Comparison of ENCODE assay signal across 23 cellular contexts in genomic region chr16:87929986-87930385, GRCh38. TPM values are rescaled to one million over a fixed set of nuclear protein-coding genes. Genes with fewer than 3 reads are reported as not detected.
"Had no signal": no experiment of that assay in that cellular context is flagged by ENCODE, and none has a peak within 500 bp of the region (broad histone marks: within the 10 kb centered on the region; RNA-seq: fewer than 3 reads in every experiment).

No MANE protein-coding gene starts in this region.

- H3K27ac Mint-ChIP-seq: activated CD8-positive, alpha-beta T cell treated with anti-CD3 and anti-CD28 coated beads, Interleukin-2, amount 10 ng/mL, durations not matched to agents 7 days and 5 days; activated naive CD8-positive, alpha-beta T cell treated with anti-CD3 and anti-CD28 coated beads, Interleukin-2, amount 10 ng/mL, durations not matched to agents 7 days and 5 days; T-helper 1 cell treated with Interleukin-12 subunit alpha and Interleukin-12 subunit beta and Interleukin-4 antibody, amounts not matched to agents 30 μg/mL and 1 μg/mL, for 36 hours had no signal

- H3K27ac ChIP-seq: adrenal gland, body of pancreas, RWPE1, SJSA1 had no signal

- H3K9me3 Mint-ChIP-seq: activated naive CD8-positive, alpha-beta T cell treated with anti-CD3 and anti-CD28 coated beads, Interleukin-2, amount 10 ng/mL, durations not matched to agents 7 days and 5 days; T-helper 1 cell treated with Interleukin-12 subunit alpha and Interleukin-12 subunit beta and Interleukin-4 antibody, amounts not matched to agents 30 μg/mL and 1 μg/mL, for 36 hours had no signal

- H3K4me3 Mint-ChIP-seq: activated CD8-positive, alpha-beta T cell treated with anti-CD3 and anti-CD28 coated beads, Interleukin-2, amount 10 ng/mL, durations not matched to agents 7 days and 5 days; activated naive CD8-positive, alpha-beta T cell treated with anti-CD3 and anti-CD28 coated beads, Interleukin-2, amount 10 ng/mL, durations not matched to agents 7 days and 5 days; T-helper 1 cell treated with Interleukin-12 subunit alpha and Interleukin-12 subunit beta and Interleukin-4 antibody, amounts not matched to agents 30 μg/mL and 1 μg/mL, for 36 hours had no signal

- H3K4me1 ChIP-seq: adrenal gland, SJSA1 had no signal

- H3K9me3 ChIP-seq: adrenal gland, body of pancreas, SJSA1 had no signal

- DNase-seq: activated CD4-positive, alpha-beta T cell treated with anti-CD3 and anti-CD28 coated beads for 48 hours; activated CD4-positive, alpha-beta T cell treated with anti-CD3 and anti-CD28 coated beads, Interleukin-2, amount 50 U/mL, for 4 hours; activated CD4-positive, CD25-positive, alpha-beta regulatory T cell treated with anti-CD3 and anti-CD28 coated beads, Interleukin-2, amount 50 U/mL, for 72 hours; activated CD8-positive, alpha-beta memory T cell treated with anti-CD3 and anti-CD28 coated beads, Interleukin-2, amount 50 U/mL, for 48 hours; activated CD8-positive, alpha-beta T cell treated with anti-CD3 and anti-CD28 coated beads, Interleukin-2, amount 10 ng/mL, durations not matched to agents 7 days and 5 days; activated naive CD4-positive, alpha-beta T cell treated with anti-CD3 and anti-CD28 coated beads, Interleukin-2, amount 50 U/mL, for 16 hours; activated naive CD8-positive, alpha-beta T cell treated with anti-CD3 and anti-CD28 coated beads, Interleukin-2, amount 10 ng/mL, durations not matched to agents 7 days and 5 days; activated T-cell treated with anti-CD3 and anti-CD28 coated beads, Interleukin-2, amount 50 U/mL, for 1 hour; adrenal gland; aorta; body of pancreas; central memory CD4-positive, alpha-beta T cell; MM.1S; NCI-H1105; NCI-H1436; NCI-H1694 treated with DMSO at 0.1 percent for 48 hours; NCI-H526 treated with DMSO at 0.1 percent for 48 hours; SW 1271 had no signal

- H3K4me3 ChIP-seq: adrenal gland, body of pancreas, SJSA1 had no signal

- FAIRE-seq: bronchial epithelial cell had no signal

- H3K36me3 Mint-ChIP-seq: activated naive CD8-positive, alpha-beta T cell treated with anti-CD3 and anti-CD28 coated beads, Interleukin-2, amount 10 ng/mL, durations not matched to agents 7 days and 5 days had no signal

- H3K27me3 ChIP-seq: adrenal gland, body of pancreas, SJSA1 had no signal

- ATAC-seq: body of pancreas had no signal

- H3K36me3 ChIP-seq: adrenal gland, SJSA1 had no signal

RNA-seq across cellular contexts. Expression of gene CA5A, which starts 6.3 kb away (rescaled TPM):
- total RNA-seq: activated CD8-positive, alpha-beta T cell treated with anti-CD3 and anti-CD28 coated beads, Interleukin-2, amount 10 ng/mL, durations not matched to agents 7 days and 5 days; activated naive CD8-positive, alpha-beta T cell treated with anti-CD3 and anti-CD28 coated beads, Interleukin-2, amount 10 ng/mL, durations not matched to agents 7 days and 5 days; aorta; body of pancreas; bronchial epithelial cell; OCI-LY7; SJSA1 had no signal
- polyA plus RNA-seq: adrenal gland had no signal
